26 cellular contexts compared by ENCODE assay signal in genomic region chr1:67408148-67408547, GRCh38. TPM values are rescaled to one million over a fixed set of nuclear protein-coding genes. Genes with fewer than 3 reads are reported as not detected.
DNase-seq lines count a peak whose midpoint lies in the region; ATAC-seq, FAIRE-seq and TF ChIP-seq lines count a peak whose summit lies in the region.
"Had no signal": no experiment of that assay in that cellular context is flagged by ENCODE, and none has a peak within 500 bp of the region (broad histone marks: within the 10 kb centered on the region; RNA-seq: fewer than 3 reads in every experiment).

No MANE protein-coding gene starts in this region.

- CTCF ChIA-PET in K562 (lab: Yijun Ruan, JAX; ENCODE audit: low intra/inter-chr PET ratio): no interaction called here

- H3K79me2 ChIP-seq in K562 (ENCODE audit: control insufficient read depth, insufficient read depth, low read length) (no peaks in the 10 kb centered on the region), neural progenitor cell (ENCODE audit: low read depth) (peaks cover 7% of the 10 kb centered on the region)

- H3K27ac ChIP-seq in K562 (ENCODE audit: extremely low read depth, low read depth, low read length) (no peak overlapping the region), neural progenitor cell (peak overlapping the region; percentile 21), ovary (no peak overlapping the region)
- H3K27ac ChIP-seq: A549, tibial nerve had no signal

- no peaks in the 10 kb centered on the region for H3K9me3 Mint-ChIP-seq in T-helper 1 cell treated with Interleukin-12 subunit alpha and Interleukin-12 subunit beta and Interleukin-4 antibody, amounts not matched to agents 30 μg/mL and 1 μg/mL, for 36 hours
- H3K9me3 Mint-ChIP-seq in IgD-negative memory B cell: no peaks in the 10 kb centered on the region
- no peaks in the 10 kb centered on the region for H3K9me3 Mint-ChIP-seq in neural progenitor cell
- H3K9me3 Mint-ChIP-seq: GM23338; stimulated activated naive CD8-positive, alpha-beta T cell treated with anti-CD3 and anti-CD28 coated beads, Interleukin-15, amount 100 ng/mL, for 72 hours had no signal

- H3K27ac Mint-ChIP-seq in T-helper 1 cell treated with Interleukin-12 subunit alpha and Interleukin-12 subunit beta and Interleukin-4 antibody, amounts not matched to agents 30 μg/mL and 1 μg/mL, for 36 hours: peak overlapping the region; percentile 7
- H3K27ac Mint-ChIP-seq in IgD-negative memory B cell (peak overlapping the region in 2 of 3 donors; percentile 1 to 21), neural progenitor cell (no peak overlapping the region)
- H3K27ac Mint-ChIP-seq: GM23338; stimulated activated naive CD8-positive, alpha-beta T cell treated with anti-CD3 and anti-CD28 coated beads, Interleukin-15, amount 100 ng/mL, for 72 hours had no signal

- intact Hi-C loops in K562 (cut with micrococcal nuclease): loop anchor here (5.0 kb wide), 1 partner anchor 61 kb away; no protein-coding TSS in a partner anchor
- intact Hi-C loops in ovary (cut with DNase I): no loop called here

- no TSS peak for BruUV-seq in K562 (replicated peaks; lab: Mats Ljungman, UMichigan)

- ATAC-seq in K562 (no peak), left lobe of liver (no peak)
- ATAC-seq: A549, gastroesophageal sphincter had no signal

- FAIRE-seq in K562 (lab: Jason Lieb, UNC): no peak
- FAIRE-seq: A549, kidney, TTC549 had no signal

- H3F3A ChIP-seq in neural progenitor cell (ENCODE audit: low read depth): peaks cover 55% of the 10 kb centered on the region

- H3K36me3 Mint-ChIP-seq in T-helper 1 cell treated with Interleukin-12 subunit alpha and Interleukin-12 subunit beta and Interleukin-4 antibody, amounts not matched to agents 30 μg/mL and 1 μg/mL, for 36 hours (ENCODE audit: low read depth): peaks cover 25% of the 10 kb centered on the region
- H3K36me3 Mint-ChIP-seq in IgD-negative memory B cell: peaks cover 4% of the 10 kb centered on the region
- peaks cover 17% of the 10 kb centered on the region for H3K36me3 Mint-ChIP-seq in neural progenitor cell

- peaks cover 12% of the 10 kb centered on the region for H3K4me1 Mint-ChIP-seq in T-helper 1 cell treated with Interleukin-12 subunit alpha and Interleukin-12 subunit beta and Interleukin-4 antibody, amounts not matched to agents 30 μg/mL and 1 μg/mL, for 36 hours (ENCODE audit: low read depth)
- H3K4me1 Mint-ChIP-seq in IgD-negative memory B cell: peaks cover 0 to 4% (median 3%) of the 10 kb centered on the region in 3 donors
- H3K4me1 Mint-ChIP-seq in neural progenitor cell: no peaks in the 10 kb centered on the region

- TF ChIP-seq CTCF in K562 (IDR thresholded peaks at IDR 0.05 in 2 of 3, conservative IDR thresholded peaks at IDR 0.05 in 1 of 3; ENCODE audit: insufficient read depth in 2 of 3, low read depth in 1 of 3, low read length in 3 of 3) (no peak), neural progenitor cell (IDR thresholded peaks at IDR 0.05) (no peak), ovary (IDR thresholded peaks at IDR 0.05) (no peak)

- 86% methylated on average over 1 of the region's 1 CpG for WGBS in K562 (ENCODE audit: insufficient coverage, low coverage, missing lambda C conversion rate)
- WGBS in ovary, 3 donors: 68 to 81% (median 78%) methylated on average over 1 of the region's 1 CpG

- TF ChIP-seq RAD21 in K562 (CRISPR knock-in tag; conservative IDR thresholded peaks at IDR 0.05 in 1 of 2, IDR thresholded peaks at IDR 0.05 in 1 of 2): no peak

- no peaks in the 10 kb centered on the region for H3K27me3 ChIP-seq in K562 (ENCODE audit: control insufficient read depth in 2 of 2, insufficient read depth in 2 of 2, low read length in 2 of 2)
- no peaks in the 10 kb centered on the region for H3K27me3 ChIP-seq in neural progenitor cell
- no peaks in the 10 kb centered on the region for H3K27me3 ChIP-seq in ovary
- H3K27me3 ChIP-seq: BE2C, gastroesophageal sphincter, spleen, tibial nerve had no signal

- TF ChIP-seq POLR2A in K562 (conservative IDR thresholded peaks at IDR 0.05): no peak
- TF ChIP-seq POLR2A in ovary (IDR thresholded peaks at IDR 0.05): no peak

- in situ Hi-C loops in K562 (cut with MboI): no loop called here

- H3K4me2 ChIP-seq in K562 (ENCODE audit: insufficient read depth, low read length): no peak overlapping the region
- no peak overlapping the region for H3K4me2 ChIP-seq in neural progenitor cell
- H3K4me2 ChIP-seq: A549, GM23338 had no signal

- no peak for TF ChIP-seq EP300 in K562 (IDR thresholded peaks at IDR 0.05; ENCODE audit: low read length)
- no peak for TF ChIP-seq EP300 in ovary (IDR thresholded peaks at IDR 0.05)

- DNase-seq in T-helper 1 cell: no peak
- no peak for DNase-seq in K562 (ENCODE audit: extremely low read depth in 1 of 4, low spot score in 3 of 4)
- no peak for DNase-seq in neural progenitor cell (ENCODE audit: low spot score)
- no peak for DNase-seq in ovary
- no peak for DNase-seq in NCI-H510A treated with DMSO at 0.1 percent for 48 hours (lab: John Stamatoyannopoulos, UW)
- DNase-seq in left lobe of liver (ENCODE audit: low spot score): no peak
- DNase-seq: activated CD8-positive, alpha-beta memory T cell treated with anti-CD3 and anti-CD28 coated beads, Interleukin-2, amount 50 U/mL, for 48 hours; activated naive CD4-positive, alpha-beta T cell treated with Interleukin-2 at 50 U/mL for 16 hours; BE2C; Calu3; effector CD4-positive, alpha-beta T cell; kidney; NCI-H1105; NCI-H2081; NCI-H345; retina; spleen; stimulated activated CD4-positive, alpha-beta T cell treated with anti-CD3 and anti-CD28 coated beads, Interleukin-4, amount 100 ng/mL, for 1 hour; stimulated activated naive CD8-positive, alpha-beta T cell treated with anti-CD3 and anti-CD28 coated beads, Interleukin-15, amount 100 ng/mL, for 72 hours had no signal

- no peak overlapping the region for H3K4me3 Mint-ChIP-seq in T-helper 1 cell treated with Interleukin-12 subunit alpha and Interleukin-12 subunit beta and Interleukin-4 antibody, amounts not matched to agents 30 μg/mL and 1 μg/mL, for 36 hours
- H3K4me3 Mint-ChIP-seq in IgD-negative memory B cell (no peak overlapping the region), neural progenitor cell (no peak overlapping the region)
- H3K4me3 Mint-ChIP-seq: GM23338; stimulated activated naive CD8-positive, alpha-beta T cell treated with anti-CD3 and anti-CD28 coated beads, Interleukin-15, amount 100 ng/mL, for 72 hours had no signal

- H3K9me3 ChIP-seq in K562 (replicated peaks; ENCODE audit: control insufficient read depth, insufficient read depth, low read depth, low read length): no peaks in the 10 kb centered on the region
- no peaks in the 10 kb centered on the region for H3K9me3 ChIP-seq in neural progenitor cell (ENCODE audit: low read depth)
- H3K9me3 ChIP-seq in ovary: no peaks in the 10 kb centered on the region
- H3K9me3 ChIP-seq: A549, BE2C, gastroesophageal sphincter, spleen, tibial nerve had no signal

- no peak overlapping the region for H3K4me3 ChIP-seq in K562
- no peak overlapping the region for H3K4me3 ChIP-seq in neural progenitor cell
- H3K4me3 ChIP-seq in ovary: no peak overlapping the region
- H3K4me3 ChIP-seq: A549, gastroesophageal sphincter, GM23338, spleen, tibial nerve had no signal

- H3K9ac ChIP-seq in K562 (ENCODE audit: insufficient read depth in 1 of 2, low read depth in 2 of 2, low read length in 2 of 2) (no peak overlapping the region), neural progenitor cell (no peak overlapping the region)

- no peaks in the 10 kb centered on the region for H3K27me3 Mint-ChIP-seq in T-helper 1 cell treated with Interleukin-12 subunit alpha and Interleukin-12 subunit beta and Interleukin-4 antibody, amounts not matched to agents 30 μg/mL and 1 μg/mL, for 36 hours (ENCODE audit: low read depth)
- H3K27me3 Mint-ChIP-seq in IgD-negative memory B cell: no peaks in the 10 kb centered on the region
- no peaks in the 10 kb centered on the region for H3K27me3 Mint-ChIP-seq in neural progenitor cell (ENCODE audit: insufficient read depth, low read depth)
- H3K27me3 Mint-ChIP-seq: stimulated activated naive CD8-positive, alpha-beta T cell treated with anti-CD3 and anti-CD28 coated beads, Interleukin-15, amount 100 ng/mL, for 72 hours had no signal

- H3K4me1 ChIP-seq in K562 (replicated peaks in 1 of 2; ENCODE audit: control insufficient read depth in 2 of 2, insufficient read depth in 2 of 2, low read length in 2 of 2) (no peaks in the 10 kb centered on the region), neural progenitor cell (no peaks in the 10 kb centered on the region), ovary (ENCODE audit: insufficient read depth) (peaks cover 3% of the 10 kb centered on the region)
- H3K4me1 ChIP-seq: BE2C, spleen had no signal

- H4K20me1 ChIP-seq in K562 (replicated peaks; ENCODE audit: control insufficient read depth, insufficient read depth, low read length) (no peaks in the 10 kb centered on the region), neural progenitor cell (ENCODE audit: low read depth) (peaks cover 23% of the 10 kb centered on the region)

- POLR2A ChIA-PET in K562 (lab: Yijun Ruan, JAX): interaction anchor here (0.6 to 3.2 kb wide), 7 partner anchors 10 to 68 kb away, joined by 3 to 20 read pairs (median 5); partner anchors contain the start of gene SERBP1

- peaks cover 42% of the 10 kb centered on the region; the same call in 2 of the 3 replicates for H3K36me3 ChIP-seq in K562 (ENCODE audit: control insufficient read depth, insufficient read depth, low read length)
- H3K36me3 ChIP-seq in neural progenitor cell: peaks cover 22% of the 10 kb centered on the region
- no peaks in the 10 kb centered on the region for H3K36me3 ChIP-seq in ovary

- H3K9me1 ChIP-seq in K562 (ENCODE audit: control insufficient read depth, insufficient read depth, low read length): no peaks in the 10 kb centered on the region

- no peak overlapping the region for H2AFZ ChIP-seq in K562 (ENCODE audit: low read depth, low read length)
- no peak overlapping the region for H2AFZ ChIP-seq in neural progenitor cell (replicated peaks)
- H2AFZ ChIP-seq: GM23338 had no signal

RNA-seq across cellular contexts. Expression of gene SERBP1, which starts 22.1 kb away (rescaled TPM):
- 117 TPM for polyA plus RNA-seq in IgD-negative memory B cell
- 44.8 and 218 TPM in 2 replicates for total RNA-seq in K562 (2011; cell fraction: chromatin; rRNA removed; ENCODE audit: low replicate concordance)
- 38.5 and 46.2 TPM in 2 replicates for total RNA-seq in K562 (2011; cell fraction: nucleolus; rRNA removed)
- total RNA-seq in K562 (2011; cell fraction: nucleoplasm; rRNA removed): 82.6 and 125 TPM in 2 replicates
- 656 and 761 TPM in 2 replicates for total RNA-seq in K562 (2014; rRNA removed)
- 464 and 519 TPM in 2 replicates for total RNA-seq in K562 (2014; rRNA removed; fragmentation: Illumina TruSeq; extraction: Trizol)
- 523 and 537 TPM in 2 replicates for total RNA-seq in K562 (2015; rRNA removed; fragmentation: Illumina TruSeq; extraction: Trizol)
- 415 and 449 TPM in 2 replicates for total RNA-seq in K562 (2021)
- polyA plus RNA-seq in K562 (2011; rRNA removed): 295 and 420 TPM in 2 replicates
- polyA plus RNA-seq in K562 (2011; cell fraction: cytosol; rRNA removed): 136 and 207 TPM in 2 replicates
- 65.4 and 88.8 TPM in 2 replicates for polyA plus RNA-seq in K562 (2011; cell fraction: nucleus; rRNA removed)
- polyA plus RNA-seq in K562 (2012): 218 and 429 TPM in 2 replicates
- polyA plus RNA-seq in K562 (2014; fragmentation: Illumina TruSeq; extraction: Trizol): 492 and 549 TPM in 2 replicates
- 10 to 100 TPM; 79.9 to 81.2 TPM for polyA plus RNA-seq in K562 (2014; fragmentation: Nextera tagmentation; extraction: Ambion mirVana)
- 494 and 522 TPM in 2 replicates for polyA plus RNA-seq in K562 (2014; rRNA removed)
- polyA minus RNA-seq in K562 (2011; rRNA and poly(A)+ RNA removed): 427 and 585 TPM in 2 replicates
- 185 and 239 TPM in 2 replicates for polyA minus RNA-seq in K562 (2011; cell fraction: cytosol; rRNA and poly(A)+ RNA removed)
- polyA minus RNA-seq in K562 (2011; cell fraction: nucleus; rRNA and poly(A)+ RNA removed): 63.4 and 107 TPM in 2 replicates
- 399 and 534 TPM in 2 replicates for total RNA-seq in neural progenitor cell (ENCODE audit: low replicate concordance)
- 100 to 1,000 TPM; 117 to 163 (median 150) TPM for total RNA-seq in ovary
- 100 to 1,000 TPM; 118 to 180 TPM for polyA plus RNA-seq in ovary
- 77.0 TPM for total RNA-seq in left lobe of liver
